Comparison of ENCODE assay signal across 11 cellular contexts in the genomic region with DNA sequence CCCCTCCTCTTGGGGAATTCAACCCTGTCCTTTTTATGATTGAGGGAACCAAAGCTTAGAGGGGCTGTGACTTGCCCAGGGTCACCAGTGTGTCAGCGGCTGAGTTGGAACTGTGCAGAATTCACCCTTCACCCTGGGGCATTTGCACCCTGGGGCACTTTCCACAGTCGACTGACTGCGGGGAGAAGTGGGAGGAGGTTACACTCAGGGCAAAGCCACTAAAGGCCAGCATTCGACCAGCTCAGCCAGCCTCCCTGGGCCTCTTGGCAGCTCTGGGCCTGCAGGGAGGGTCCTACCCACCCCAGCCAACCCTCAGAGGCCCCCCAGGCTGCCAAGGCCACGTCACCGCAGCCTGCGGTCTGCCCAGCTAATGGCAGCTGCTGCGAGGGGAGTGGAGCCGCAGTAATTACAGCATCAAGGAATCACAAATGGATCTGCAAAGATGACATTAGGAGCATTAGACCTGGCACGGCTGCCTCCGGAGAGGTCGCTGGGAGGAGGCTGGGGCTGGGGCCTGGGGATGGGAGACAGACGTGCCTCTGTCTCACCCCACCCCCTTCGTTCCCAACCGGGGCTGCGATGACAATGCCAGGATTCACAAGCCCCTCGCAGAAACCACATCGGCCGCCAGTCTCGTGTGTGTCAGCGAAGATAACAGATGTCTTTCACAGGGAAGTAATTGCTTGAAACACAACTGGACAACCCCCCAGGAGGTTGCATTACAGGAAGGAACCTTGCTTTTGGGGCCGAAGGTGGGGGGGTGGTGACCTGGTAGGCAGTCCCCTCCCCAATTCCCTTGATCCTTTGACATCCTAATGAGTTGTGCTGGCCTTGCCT.
DNase-seq lines count a peak whose midpoint lies in the region; ATAC-seq, FAIRE-seq and TF ChIP-seq lines count a peak whose summit lies in the region.
"Had no signal": no experiment of that assay in that cellular context is flagged by ENCODE, and none has a peak within 500 bp of the region (broad histone marks: within the 10 kb centered on the region; RNA-seq: fewer than 3 reads in every experiment).

No MANE protein-coding gene starts in this region.

- peak; percentile 76 for DNase-seq in GDM1 (lab: John Stamatoyannopoulos, UW)
- peak; percentile 47 for DNase-seq in NT2/D1 (ENCODE audit: low read depth, low spot score)
- DNase-seq in ecto neural progenitor cell (ENCODE audit: low spot score) = peak; percentile 81
- no peak for DNase-seq in A673 (ENCODE audit: low spot score)
- DNase-seq in HTR-8/SVneo (ENCODE audit: insufficient read length, low spot score) = no peak
- no peak for DNase-seq in uterus
- DNase-seq: cortex of kidney had no signal

- TF ChIP-seq EP300 in neural cell (conservative IDR thresholded peaks at IDR 0.05; ENCODE audit: poor library complexity, severe bottlenecking) = no peak

- H4K20me1 ChIP-seq in neural cell (ENCODE audit: insufficient read depth) = no peaks in the 10 kb centered on the region

- TF ChIP-seq CTCF in neural cell (IDR thresholded peaks at IDR 0.05; ENCODE audit: poor library complexity, severe bottlenecking) (no peak), A673 (conservative IDR thresholded peaks at IDR 0.05; ENCODE audit: low read depth, low read length) (no peak), uterus (IDR thresholded peaks at IDR 0.05) (no peak)

- POLR2A ChIA-PET in A673 (lab: Charles Lee; ENCODE audit: low non-redundant PET) = no interaction called here

- no peak for ATAC-seq in HG03469 (IDR thresholded peaks at IDR 0.05; ENCODE audit: unreplicated experiment)

- intact Hi-C loops in A673 (cut with micrococcal nuclease; ENCODE audit: unreplicated experiment) (loop anchor here (5.0 kb wide), 2 partner anchors 282 to 442 kb away; no protein-coding TSS in a partner anchor), uterus (cut with DNase I; ENCODE audit: low total_unique reads) (no loop called here)

- no TSS peak for BruUV-seq in A673 (replicated peaks; lab: Mats Ljungman, UMichigan)

- no peak for FAIRE-seq in HTR-8/SVneo (lab: Jason Lieb, UNC)
- FAIRE-seq: H54 had no signal

- H3K27me3 ChIP-seq in NT2/D1 (ENCODE audit: insufficient read depth, insufficient read length) = no peaks in the 10 kb centered on the region
- H3K27me3 ChIP-seq in neural cell (ENCODE audit: insufficient read depth, low read depth, low read length) = no peaks in the 10 kb centered on the region
- H3K27me3 ChIP-seq in A673 (replicated peaks; ENCODE audit: insufficient read depth, low read depth, low read length, poor library complexity) = no peaks in the 10 kb centered on the region
- H3K27me3 ChIP-seq in uterus = no peaks in the 10 kb centered on the region
- H3K27me3 ChIP-seq: upper lobe of left lung had no signal

- peaks cover 14% of the 10 kb centered on the region for H3K4me1 ChIP-seq in NT2/D1 (ENCODE audit: insufficient read depth, insufficient read length)
- peaks cover 27% of the 10 kb centered on the region for H3K4me1 ChIP-seq in A673 (ENCODE audit: insufficient read depth, low read length, poor library complexity, severe bottlenecking)
- H3K4me1 ChIP-seq in uterus = no peaks in the 10 kb centered on the region

- H3K9me3 ChIP-seq in NT2/D1 (ENCODE audit: insufficient read depth, low read length) (peaks cover 7% of the 10 kb centered on the region; the same call in 1 of the 2 replicates), neural cell (ENCODE audit: low read length) (no peaks in the 10 kb centered on the region), A673 (ENCODE audit: low read depth, low read length, poor library complexity, severe bottlenecking) (no peaks in the 10 kb centered on the region), uterus (no peaks in the 10 kb centered on the region)

- H3K27ac ChIP-seq in neural cell (ENCODE audit: low read length) (peak overlapping the region; percentile 72), A673 (ENCODE audit: low read depth, low read length, poor library complexity, severe bottlenecking) (no peak overlapping the region), uterus (peak overlapping the region in 1 of 2 donors; percentile 56)
- H3K27ac ChIP-seq: upper lobe of left lung had no signal

- peak overlapping the region; percentile 70 for H3K9ac ChIP-seq in NT2/D1 (ENCODE audit: insufficient read length, low read depth)
- H3K9ac ChIP-seq in neural cell (ENCODE audit: low read length) = peak overlapping the region; percentile 47

- TF ChIP-seq RAD21 in neural cell (conservative IDR thresholded peaks at IDR 0.05) = peak; percentile 4

- H3K9me2 ChIP-seq in neural cell (ENCODE audit: insufficient read depth, low read length) = no peaks in the 10 kb centered on the region

- H2AFZ ChIP-seq in neural cell (ENCODE audit: low read depth, low read length) = no peak overlapping the region

- TF ChIP-seq POLR2A in uterus (IDR thresholded peaks at IDR 0.05) = no peak

- H3F3A ChIP-seq in neural cell (ENCODE audit: insufficient read depth, low read length, poor library complexity, severe bottlenecking) = no peaks in the 10 kb centered on the region

- H3K36me3 ChIP-seq in NT2/D1 (ENCODE audit: insufficient read depth, insufficient read length, low read length) (no peaks in the 10 kb centered on the region), neural cell (ENCODE audit: insufficient read depth, low read length) (no peaks in the 10 kb centered on the region), A673 (ENCODE audit: insufficient read depth, low read length, poor library complexity, severe bottlenecking) (no peaks in the 10 kb centered on the region), uterus (no peaks in the 10 kb centered on the region)
- H3K36me3 ChIP-seq: upper lobe of left lung had no signal

- H3K4me3 ChIP-seq in NT2/D1 (ENCODE audit: insufficient read length, low read depth) (no peak overlapping the region), neural cell (ENCODE audit: low read length) (peak overlapping the region; percentile 38), A673 (ENCODE audit: low read depth, low read length, poor library complexity, severe bottlenecking) (no peak overlapping the region), uterus (no peak overlapping the region)
- H3K4me3 ChIP-seq: upper lobe of left lung had no signal

- no peak overlapping the region for H3K4me2 ChIP-seq in neural cell (ENCODE audit: low read length)

- CTCF ChIA-PET in A673 (lab: Charles Lee) = interaction anchor here (0.5 to 0.9 kb wide), 2 partner anchors 366 to 532 kb away, joined by 3 to 4 read pairs; no protein-coding TSS in a partner anchor

- no peaks in the 10 kb centered on the region for H3K79me2 ChIP-seq in neural cell (replicated peaks; ENCODE audit: insufficient read depth, low read length)

TF ChIP-seq in neural cell, 6 proteins besides CTCF, POLR2A, EP300 and RAD21:
- TF ChIP-seq MXI1 (conservative IDR thresholded peaks at IDR 0.05; ENCODE audit: poor library complexity, severe bottlenecking) (no peak), EZH2 (IDR thresholded peaks at IDR 0.05; ENCODE audit: borderline replicate concordance, insufficient read depth, low read length, poor library complexity, severe bottlenecking) (no peak), SMC3 (conservative IDR thresholded peaks at IDR 0.05; ENCODE audit: poor library complexity) (no peak), TAF1 (IDR thresholded peaks at IDR 0.05; ENCODE audit: low read depth) (no peak), POLR2AphosphoS5 (IDR thresholded peaks at IDR 0.05) (no peak)
- TF ChIP-seq, protein P1, sequence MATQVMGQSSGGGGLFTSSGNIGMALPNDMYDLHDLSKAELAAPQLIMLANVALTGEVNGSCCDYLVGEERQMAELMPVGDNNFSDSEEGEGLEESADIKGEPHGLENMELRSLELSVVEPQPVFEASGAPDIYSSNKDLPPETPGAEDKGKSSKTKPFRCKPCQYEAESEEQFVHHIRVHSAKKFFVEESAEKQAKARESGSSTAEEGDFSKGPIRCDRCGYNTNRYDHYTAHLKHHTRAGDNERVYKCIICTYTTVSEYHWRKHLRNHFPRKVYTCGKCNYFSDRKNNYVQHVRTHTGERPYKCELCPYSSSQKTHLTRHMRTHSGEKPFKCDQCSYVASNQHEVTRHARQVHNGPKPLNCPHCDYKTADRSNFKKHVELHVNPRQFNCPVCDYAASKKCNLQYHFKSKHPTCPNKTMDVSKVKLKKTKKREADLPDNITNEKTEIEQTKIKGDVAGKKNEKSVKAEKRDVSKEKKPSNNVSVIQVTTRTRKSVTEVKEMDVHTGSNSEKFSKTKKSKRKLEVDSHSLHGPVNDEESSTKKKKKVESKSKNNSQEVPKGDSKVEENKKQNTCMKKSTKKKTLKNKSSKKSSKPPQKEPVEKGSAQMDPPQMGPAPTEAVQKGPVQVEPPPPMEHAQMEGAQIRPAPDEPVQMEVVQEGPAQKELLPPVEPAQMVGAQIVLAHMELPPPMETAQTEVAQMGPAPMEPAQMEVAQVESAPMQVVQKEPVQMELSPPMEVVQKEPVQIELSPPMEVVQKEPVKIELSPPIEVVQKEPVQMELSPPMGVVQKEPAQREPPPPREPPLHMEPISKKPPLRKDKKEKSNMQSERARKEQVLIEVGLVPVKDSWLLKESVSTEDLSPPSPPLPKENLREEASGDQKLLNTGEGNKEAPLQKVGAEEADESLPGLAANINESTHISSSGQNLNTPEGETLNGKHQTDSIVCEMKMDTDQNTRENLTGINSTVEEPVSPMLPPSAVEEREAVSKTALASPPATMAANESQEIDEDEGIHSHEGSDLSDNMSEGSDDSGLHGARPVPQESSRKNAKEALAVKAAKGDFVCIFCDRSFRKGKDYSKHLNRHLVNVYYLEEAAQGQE (IDR thresholded peaks at IDR 0.05; ENCODE audit: borderline replicate concordance) = no peak

Comparison
In these comparisons a context has a peak if more than half of its experiments do, and no peak if none do; other contexts are left out.
1. DNase-seq: peak in GDM1 (single experiment), NT2/D1 (single experiment) and ecto neural progenitor cell (single experiment); none in A673 (single experiment), HTR-8/SVneo (single experiment) and uterus (0 of 2).